2 cellular contexts compared by ENCODE assay signal in the genomic region with DNA sequence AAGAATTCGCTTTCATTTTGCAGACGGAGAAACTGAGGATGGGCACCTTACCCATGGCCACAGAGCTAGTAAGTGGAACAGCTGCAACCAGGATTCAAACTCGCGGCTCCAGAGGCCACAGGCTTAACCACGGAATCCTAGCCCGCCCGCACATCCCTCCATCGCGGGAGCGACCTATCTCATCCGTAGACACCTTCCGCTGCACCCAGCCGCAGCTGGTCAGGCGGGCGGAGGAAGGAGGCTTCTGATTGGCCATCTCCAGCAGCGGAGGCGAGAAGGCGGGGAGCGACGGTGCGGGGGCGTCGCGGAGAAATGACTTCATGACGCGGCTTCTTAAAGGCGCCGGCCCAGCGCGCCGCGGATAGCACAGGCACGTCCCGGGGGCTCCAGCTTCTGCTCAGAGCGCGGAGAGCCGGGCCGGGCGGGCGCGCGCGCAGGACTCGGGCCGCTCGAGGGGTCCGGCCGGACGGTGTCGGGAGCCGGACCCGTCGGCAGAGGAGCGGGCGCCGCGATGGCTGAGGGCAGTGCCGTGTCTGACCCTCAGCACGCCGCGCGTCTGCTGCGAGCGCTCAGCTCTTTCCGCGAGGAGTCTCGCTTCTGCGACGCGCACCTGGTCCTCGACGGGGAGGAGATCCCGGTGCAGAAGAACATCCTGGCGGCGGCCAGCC.
TF ChIP-seq lines count a peak whose summit lies in the region.

A gene with protein sequence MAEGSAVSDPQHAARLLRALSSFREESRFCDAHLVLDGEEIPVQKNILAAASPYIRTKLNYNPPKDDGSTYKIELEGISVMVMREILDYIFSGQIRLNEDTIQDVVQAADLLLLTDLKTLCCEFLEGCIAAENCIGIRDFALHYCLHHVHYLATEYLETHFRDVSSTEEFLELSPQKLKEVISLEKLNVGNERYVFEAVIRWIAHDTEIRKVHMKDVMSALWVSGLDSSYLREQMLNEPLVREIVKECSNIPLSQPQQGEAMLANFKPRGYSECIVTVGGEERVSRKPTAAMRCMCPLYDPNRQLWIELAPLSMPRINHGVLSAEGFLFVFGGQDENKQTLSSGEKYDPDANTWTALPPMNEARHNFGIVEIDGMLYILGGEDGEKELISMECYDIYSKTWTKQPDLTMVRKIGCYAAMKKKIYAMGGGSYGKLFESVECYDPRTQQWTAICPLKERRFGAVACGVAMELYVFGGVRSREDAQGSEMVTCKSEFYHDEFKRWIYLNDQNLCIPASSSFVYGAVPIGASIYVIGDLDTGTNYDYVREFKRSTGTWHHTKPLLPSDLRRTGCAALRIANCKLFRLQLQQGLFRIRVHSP (plus strand): TSS at position 360 of the 668 bp plus-strand sequence. CDS start 152 bp downstream, at position 512.

TF ChIP-seq in HCT116, 20 proteins besides CTCF, POLR2A, EP300 and RAD21 (continued from another document):
- TF ChIP-seq, protein P1, sequence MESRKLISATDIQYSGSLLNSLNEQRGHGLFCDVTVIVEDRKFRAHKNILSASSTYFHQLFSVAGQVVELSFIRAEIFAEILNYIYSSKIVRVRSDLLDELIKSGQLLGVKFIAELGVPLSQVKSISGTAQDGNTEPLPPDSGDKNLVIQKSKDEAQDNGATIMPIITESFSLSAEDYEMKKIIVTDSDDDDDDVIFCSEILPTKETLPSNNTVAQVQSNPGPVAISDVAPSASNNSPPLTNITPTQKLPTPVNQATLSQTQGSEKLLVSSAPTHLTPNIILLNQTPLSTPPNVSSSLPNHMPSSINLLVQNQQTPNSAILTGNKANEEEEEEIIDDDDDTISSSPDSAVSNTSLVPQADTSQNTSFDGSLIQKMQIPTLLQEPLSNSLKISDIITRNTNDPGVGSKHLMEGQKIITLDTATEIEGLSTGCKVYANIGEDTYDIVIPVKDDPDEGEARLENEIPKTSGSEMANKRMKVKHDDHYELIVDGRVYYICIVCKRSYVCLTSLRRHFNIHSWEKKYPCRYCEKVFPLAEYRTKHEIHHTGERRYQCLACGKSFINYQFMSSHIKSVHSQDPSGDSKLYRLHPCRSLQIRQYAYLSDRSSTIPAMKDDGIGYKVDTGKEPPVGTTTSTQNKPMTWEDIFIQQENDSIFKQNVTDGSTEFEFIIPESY (IDR thresholded peaks at IDR 0.05; ENCODE audit: extremely low read depth, insufficient replicate concordance, low read length): no peak
- peak; percentile 97 for TF ChIP-seq POLR2AphosphoS5 (IDR thresholded peaks at IDR 0.05; ENCODE audit: low read depth, low read length)
- TF ChIP-seq EZH2phosphoT487 (IDR thresholded peaks at IDR 0.05; ENCODE audit: borderline replicate concordance): no peak
- TF ChIP-seq SP1 (IDR thresholded peaks at IDR 0.05; ENCODE audit: low read depth): peak; percentile 97
- peak; percentile 100 for TF ChIP-seq EGR1 (IDR thresholded peaks at IDR 0.05; ENCODE audit: low read depth)
- TF ChIP-seq, protein P2, sequence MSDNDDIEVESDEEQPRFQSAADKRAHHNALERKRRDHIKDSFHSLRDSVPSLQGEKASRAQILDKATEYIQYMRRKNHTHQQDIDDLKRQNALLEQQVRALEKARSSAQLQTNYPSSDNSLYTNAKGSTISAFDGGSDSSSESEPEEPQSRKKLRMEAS (IDR thresholded peaks at IDR 0.05): peak; percentile 94
- TF ChIP-seq ELF1 (IDR thresholded peaks at IDR 0.05; ENCODE audit: borderline replicate concordance, low read depth): no peak
- TF ChIP-seq ZFX (IDR thresholded peaks at IDR 0.05): peak; percentile 80; the same call in 1 of the 2 replicates
- TF ChIP-seq SIN3A (IDR thresholded peaks at IDR 0.05; ENCODE audit: low read depth): peak; percentile 95
- TF ChIP-seq FOSL1 (IDR thresholded peaks at IDR 0.05; ENCODE audit: low read depth): no peak
- no peak for TF ChIP-seq CEBPB (IDR thresholded peaks at IDR 0.05; ENCODE audit: low read depth)
- no peak for TF ChIP-seq JUND (IDR thresholded peaks at IDR 0.05)
- no peak for TF ChIP-seq ZNF274 (IDR thresholded peaks at IDR 0.05; ENCODE audit: low read depth, low read length)
- peak; percentile 84 for TF ChIP-seq TCF7L2 (IDR thresholded peaks at IDR 0.05; ENCODE audit: borderline replicate concordance, extremely low read depth, insufficient read depth, insufficient read length)
- TF ChIP-seq, protein P3, sequence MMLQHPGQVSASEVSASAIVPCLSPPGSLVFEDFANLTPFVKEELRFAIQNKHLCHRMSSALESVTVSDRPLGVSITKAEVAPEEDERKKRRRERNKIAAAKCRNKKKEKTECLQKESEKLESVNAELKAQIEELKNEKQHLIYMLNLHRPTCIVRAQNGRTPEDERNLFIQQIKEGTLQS (IDR thresholded peaks at IDR 0.05): no peak
- TF ChIP-seq CBX3 (IDR thresholded peaks at IDR 0.05; ENCODE audit: low read depth): peak; percentile 93
- TF ChIP-seq SRF (IDR thresholded peaks at IDR 0.05; ENCODE audit: low read depth): peak; percentile 95

TF ChIP-seq in neural cell, 6 proteins besides CTCF, POLR2A, EP300 and RAD21 (continued from another document):
- TF ChIP-seq, protein P4, sequence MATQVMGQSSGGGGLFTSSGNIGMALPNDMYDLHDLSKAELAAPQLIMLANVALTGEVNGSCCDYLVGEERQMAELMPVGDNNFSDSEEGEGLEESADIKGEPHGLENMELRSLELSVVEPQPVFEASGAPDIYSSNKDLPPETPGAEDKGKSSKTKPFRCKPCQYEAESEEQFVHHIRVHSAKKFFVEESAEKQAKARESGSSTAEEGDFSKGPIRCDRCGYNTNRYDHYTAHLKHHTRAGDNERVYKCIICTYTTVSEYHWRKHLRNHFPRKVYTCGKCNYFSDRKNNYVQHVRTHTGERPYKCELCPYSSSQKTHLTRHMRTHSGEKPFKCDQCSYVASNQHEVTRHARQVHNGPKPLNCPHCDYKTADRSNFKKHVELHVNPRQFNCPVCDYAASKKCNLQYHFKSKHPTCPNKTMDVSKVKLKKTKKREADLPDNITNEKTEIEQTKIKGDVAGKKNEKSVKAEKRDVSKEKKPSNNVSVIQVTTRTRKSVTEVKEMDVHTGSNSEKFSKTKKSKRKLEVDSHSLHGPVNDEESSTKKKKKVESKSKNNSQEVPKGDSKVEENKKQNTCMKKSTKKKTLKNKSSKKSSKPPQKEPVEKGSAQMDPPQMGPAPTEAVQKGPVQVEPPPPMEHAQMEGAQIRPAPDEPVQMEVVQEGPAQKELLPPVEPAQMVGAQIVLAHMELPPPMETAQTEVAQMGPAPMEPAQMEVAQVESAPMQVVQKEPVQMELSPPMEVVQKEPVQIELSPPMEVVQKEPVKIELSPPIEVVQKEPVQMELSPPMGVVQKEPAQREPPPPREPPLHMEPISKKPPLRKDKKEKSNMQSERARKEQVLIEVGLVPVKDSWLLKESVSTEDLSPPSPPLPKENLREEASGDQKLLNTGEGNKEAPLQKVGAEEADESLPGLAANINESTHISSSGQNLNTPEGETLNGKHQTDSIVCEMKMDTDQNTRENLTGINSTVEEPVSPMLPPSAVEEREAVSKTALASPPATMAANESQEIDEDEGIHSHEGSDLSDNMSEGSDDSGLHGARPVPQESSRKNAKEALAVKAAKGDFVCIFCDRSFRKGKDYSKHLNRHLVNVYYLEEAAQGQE (IDR thresholded peaks at IDR 0.05; ENCODE audit: borderline replicate concordance): peak; percentile 76
- no peak for TF ChIP-seq SMC3 (conservative IDR thresholded peaks at IDR 0.05; ENCODE audit: poor library complexity)
- TF ChIP-seq TAF1 (IDR thresholded peaks at IDR 0.05; ENCODE audit: low read depth): peak; percentile 79
TF ChIP-seq in neural cell: peak in this region for 4.
